In genomic region chr16:51845586-51845985, GRCh38 we compare ENCODE assay signal across 20 cellular contexts.
A peak's percentile ranks its signal among the peaks of the same experiment; 100 is the strongest.
DNase-seq lines count a peak whose midpoint lies in the region; TF ChIP-seq lines count a peak whose summit lies in the region.
"Had no signal": no experiment of that assay in that cellular context is flagged by ENCODE, and none has a peak within 500 bp of the region (broad histone marks: within the 10 kb centered on the region; RNA-seq: fewer than 3 reads in every experiment).

No MANE protein-coding gene starts in this region.

- peaks cover 3 to 19% of the 10 kb centered on the region in 2 donors for H3K4me1 ChIP-seq in neuronal stem cell (ENCODE audit: control insufficient read depth in 2 of 2, insufficient read depth in 1 of 2, low read depth in 1 of 2, low read length in 2 of 2)
- H3K4me1 ChIP-seq in SK-N-SH (ENCODE audit: control insufficient read depth in 1 of 2, insufficient read depth in 2 of 2, low read depth in 1 of 2, low read length in 1 of 2), result no peaks in the 10 kb centered on the region

- no peak for TF ChIP-seq RAD21 in SK-N-SH (IDR thresholded peaks at IDR 0.05; ENCODE audit: low read length)

- intact Hi-C loops in posterior cingulate gyrus (cut with DNase I), result no loop called here

- no peak for TF ChIP-seq EP300 in SK-N-SH (IDR thresholded peaks at IDR 0.05; ENCODE audit: borderline replicate concordance in 1 of 2, low read depth in 1 of 2, low read length in 1 of 2)

- no peak overlapping the region for H2BK12ac ChIP-seq in neuronal stem cell (ENCODE audit: low read length)

- H3K9me3 ChIP-seq in neuronal stem cell (replicated peaks in 1 of 2; ENCODE audit: control insufficient read depth in 2 of 2, insufficient read depth in 1 of 2, low read depth in 1 of 2, low read length in 2 of 2) (no peaks in the 10 kb centered on the region), SK-N-SH (no peaks in the 10 kb centered on the region)

- H3K18ac ChIP-seq in neuronal stem cell (ENCODE audit: low read length), result no peak overlapping the region

- H3K79me1 ChIP-seq in neuronal stem cell (ENCODE audit: low read depth, low read length), result no peaks in the 10 kb centered on the region

- H2BK5ac ChIP-seq in neuronal stem cell (ENCODE audit: low read length), result no peak overlapping the region

- H2AFZ ChIP-seq in neuronal stem cell (ENCODE audit: low read length) (peak overlapping the region; percentile 90), SK-N-SH (ENCODE audit: low read depth) (no peak overlapping the region)

- no peak overlapping the region for H2AK5ac ChIP-seq in neuronal stem cell (ENCODE audit: low read depth, low read length)

- no peaks in the 10 kb centered on the region for H3K79me2 ChIP-seq in SK-N-SH (ENCODE audit: insufficient read depth)

- H3K9ac ChIP-seq in neuronal stem cell (ENCODE audit: low read depth, low read length, poor library complexity), result no peak overlapping the region
- H3K9ac ChIP-seq in SK-N-SH, result no peak overlapping the region

- no peak for TF ChIP-seq CTCF in SK-N-SH (IDR thresholded peaks at IDR 0.05)

- no peak overlapping the region for H4K8ac ChIP-seq in neuronal stem cell (ENCODE audit: low read depth, low read length)

- H3K4ac ChIP-seq in neuronal stem cell (ENCODE audit: low read length), result no peak overlapping the region

- CTCF ChIA-PET in SK-N-SH (lab: Yijun Ruan, JAX), result interaction anchor here (0.8 kb wide), 1 partner anchor 126 kb away, joined by 4 read pairs; no protein-coding TSS in a partner anchor

- no peaks in the 10 kb centered on the region for H3K36me3 ChIP-seq in neuronal stem cell (replicated peaks in 1 of 2; ENCODE audit: control insufficient read depth in 2 of 2, insufficient read depth in 2 of 2, low read length in 2 of 2)
- no peaks in the 10 kb centered on the region for H3K36me3 ChIP-seq in SK-N-SH (replicated peaks in 1 of 2; ENCODE audit: control insufficient read depth in 1 of 2, insufficient read depth in 2 of 2, low read length in 1 of 2)

- no peaks in the 10 kb centered on the region for H3K27me3 ChIP-seq in neuronal stem cell (ENCODE audit: control insufficient read depth in 3 of 3, insufficient read depth in 3 of 3, low read depth in 1 of 3, low read length in 3 of 3)
- no peaks in the 10 kb centered on the region for H3K27me3 ChIP-seq in SK-N-SH (ENCODE audit: insufficient read depth)

- H4K20me1 ChIP-seq in SK-N-SH (ENCODE audit: insufficient read depth), result no peaks in the 10 kb centered on the region

- no peak overlapping the region for H3K4me3 ChIP-seq in neuronal stem cell (ENCODE audit: low read length in 2 of 2)
- H3K4me3 ChIP-seq in SK-N-SH (ENCODE audit: low read depth in 2 of 2, low read length in 1 of 2), result no peak overlapping the region

- H2BK15ac ChIP-seq in neuronal stem cell (ENCODE audit: low read length), result no peak overlapping the region

- H4K91ac ChIP-seq in neuronal stem cell (ENCODE audit: low read depth, low read length, poor library complexity), result no peak overlapping the region

- no peak overlapping the region for H3K4me2 ChIP-seq in neuronal stem cell (ENCODE audit: insufficient read depth, low read length, poor library complexity, severe bottlenecking)
- H3K4me2 ChIP-seq in SK-N-SH, result no peak overlapping the region

- no CpG with 5 or more reads among the region's 8 CpGs for WGBS in neuronal stem cell (ENCODE audit: extremely low coverage in 2 of 2, insufficient read length in 2 of 2, insufficient replicate concordance in 1 of 2), 2 donors
- 42% methylated on average over 8 of the region's 8 CpGs for WGBS in SK-N-SH (ENCODE audit: low lambda C conversion rate)

- no peak overlapping the region for H2BK120ac ChIP-seq in neuronal stem cell (ENCODE audit: low read depth, low read length)

- H3K14ac ChIP-seq in neuronal stem cell (ENCODE audit: low read length), result no peak overlapping the region

- H3F3A ChIP-seq in SK-N-SH (replicated peaks; ENCODE audit: insufficient read depth), result no peaks in the 10 kb centered on the region

- DNase-seq in NCI-H2227 (lab: John Stamatoyannopoulos, UW; ENCODE audit: unreplicated experiment) (peak; percentile 2), NCI-H2227 treated with DMSO at 0.1 percent for 48 hours (lab: John Stamatoyannopoulos, UW) (no peak), kidney tubule cell (ENCODE audit: low spot score) (peak; percentile 26), neuronal stem cell (ENCODE audit: low spot score) (no peak), posterior cingulate gyrus (no peak), H4 (ENCODE audit: low spot score) (no peak), SK-N-SH (no peak)
- DNase-seq in effector CD8-positive, alpha-beta T cell (lab: John Stamatoyannopoulos, UW), result no peak
- DNase-seq: 8988T; Calu3; CD4-positive, alpha-beta T cell; DMS53; HFFc6; KBM-7; NCI-H1105 treated with DMSO at 0.1 percent for 48 hours; NCI-H1694 treated with DMSO at 0.1 percent for 48 hours; NCI-H2107; NCI-H226; NCI-H524; SHP77 treated with DMSO at 0.1 percent for 48 hours had no signal

- no peak overlapping the region for H3K27ac ChIP-seq in neuronal stem cell (replicated peaks; ENCODE audit: low read length)
- no peak overlapping the region for H3K27ac ChIP-seq in SK-N-SH (ENCODE audit: low read depth in 2 of 2, low read length in 1 of 2)

- POLR2A ChIA-PET in SK-N-SH (lab: Yijun Ruan, JAX), result no interaction called here

- no peaks in the 10 kb centered on the region for H3K9me2 ChIP-seq in SK-N-SH

- H3K23ac ChIP-seq in neuronal stem cell (ENCODE audit: low read depth, low read length, poor library complexity), result no peak overlapping the region

TF ChIP-seq in SK-N-SH, 30 proteins besides CTCF, POLR2A, EP300 and RAD21:
- TF ChIP-seq, protein P1, sequence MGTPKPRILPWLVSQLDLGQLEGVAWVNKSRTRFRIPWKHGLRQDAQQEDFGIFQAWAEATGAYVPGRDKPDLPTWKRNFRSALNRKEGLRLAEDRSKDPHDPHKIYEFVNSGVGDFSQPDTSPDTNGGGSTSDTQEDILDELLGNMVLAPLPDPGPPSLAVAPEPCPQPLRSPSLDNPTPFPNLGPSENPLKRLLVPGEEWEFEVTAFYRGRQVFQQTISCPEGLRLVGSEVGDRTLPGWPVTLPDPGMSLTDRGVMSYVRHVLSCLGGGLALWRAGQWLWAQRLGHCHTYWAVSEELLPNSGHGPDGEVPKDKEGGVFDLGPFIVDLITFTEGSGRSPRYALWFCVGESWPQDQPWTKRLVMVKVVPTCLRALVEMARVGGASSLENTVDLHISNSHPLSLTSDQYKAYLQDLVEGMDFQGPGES (IDR thresholded peaks at IDR 0.05; ENCODE audit: low read depth, low read length), result no peak
- TF ChIP-seq EZH2phosphoT487 (IDR thresholded peaks at IDR 0.05; ENCODE audit: borderline replicate concordance, low read depth), result no peak
- no peak for TF ChIP-seq GATA2 (CRISPR knock-in tag; IDR thresholded peaks at IDR 0.05)
- no peak for TF ChIP-seq RXRA (IDR thresholded peaks at IDR 0.05; ENCODE audit: borderline replicate concordance, low read depth)
- TF ChIP-seq CHD2 (IDR thresholded peaks at IDR 0.05; ENCODE audit: low read length, partially characterized antibody), result no peak
- no peak for TF ChIP-seq FOXM1 (IDR thresholded peaks at IDR 0.05; ENCODE audit: low read depth)
- TF ChIP-seq REST (IDR thresholded peaks at IDR 0.05; ENCODE audit: low read depth, low read length), result no peak
- no peak for TF ChIP-seq MAX (IDR thresholded peaks at IDR 0.05; ENCODE audit: low read depth)
- no peak for TF ChIP-seq RFX5 (IDR thresholded peaks at IDR 0.05; ENCODE audit: low read length)
- TF ChIP-seq, protein P2, sequence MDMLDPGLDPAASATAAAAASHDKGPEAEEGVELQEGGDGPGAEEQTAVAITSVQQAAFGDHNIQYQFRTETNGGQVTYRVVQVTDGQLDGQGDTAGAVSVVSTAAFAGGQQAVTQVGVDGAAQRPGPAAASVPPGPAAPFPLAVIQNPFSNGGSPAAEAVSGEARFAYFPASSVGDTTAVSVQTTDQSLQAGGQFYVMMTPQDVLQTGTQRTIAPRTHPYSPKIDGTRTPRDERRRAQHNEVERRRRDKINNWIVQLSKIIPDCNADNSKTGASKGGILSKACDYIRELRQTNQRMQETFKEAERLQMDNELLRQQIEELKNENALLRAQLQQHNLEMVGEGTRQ (IDR thresholded peaks at IDR 0.05; ENCODE audit: borderline replicate concordance, low read depth, low read length), result no peak
- no peak for TF ChIP-seq GABPA (IDR thresholded peaks at IDR 0.05; ENCODE audit: low read depth)

Comparison
In these comparisons a context has a peak if more than half of its experiments do, and no peak if none do; other contexts are left out.
1. DNase-seq: peak in NCI-H2227 (single experiment) and kidney tubule cell (single experiment); none in NCI-H2227 treated with DMSO at 0.1 percent for 48 hours (single experiment), neuronal stem cell (single experiment), posterior cingulate gyrus (0 of 10), effector CD8-positive, alpha-beta T cell (single experiment), H4 (single experiment) and SK-N-SH (single experiment).